In the genomic region with DNA sequence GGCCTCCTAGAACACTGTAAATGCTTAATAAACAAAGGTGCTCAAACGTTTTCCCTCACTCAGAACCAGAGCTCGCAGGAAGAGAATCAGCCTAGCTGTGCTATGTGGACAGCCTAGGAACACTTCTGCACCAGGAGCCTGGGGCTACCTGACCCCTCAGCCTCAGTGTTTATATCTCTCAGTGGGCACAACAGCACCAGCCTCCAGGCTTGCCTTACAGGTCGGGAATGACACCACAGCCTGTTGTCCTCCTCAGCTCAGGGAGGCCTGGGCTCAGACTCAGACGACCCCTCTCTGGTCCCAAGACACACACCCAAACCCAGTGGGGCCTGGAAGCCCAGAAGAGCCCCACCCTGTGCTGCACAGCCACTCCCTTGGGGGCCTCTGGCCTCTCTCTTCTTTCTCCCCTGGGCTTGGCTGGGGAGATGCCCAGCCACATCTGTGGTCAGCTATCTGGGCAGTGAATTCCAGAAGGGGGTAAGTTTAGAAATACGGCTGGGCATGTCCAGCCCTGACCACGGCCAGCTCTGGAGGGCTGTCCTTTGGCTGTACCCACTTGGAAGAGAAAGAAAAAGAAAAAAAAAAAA, we compare ENCODE assay signal across 21 cellular contexts. TPM values are rescaled to one million over a fixed set of nuclear protein-coding genes. Genes with fewer than 3 reads are reported as not detected.
A peak's percentile ranks its signal among the peaks of the same experiment; 100 is the strongest.
DNase-seq lines count a peak whose midpoint lies in the region; ATAC-seq and TF ChIP-seq lines count a peak whose summit lies in the region.
"Had no signal": no experiment of that assay in that cellular context is flagged by ENCODE, and none has a peak within 500 bp of the region (broad histone marks: within the 10 kb centered on the region; RNA-seq: fewer than 3 reads in every experiment).

No MANE protein-coding gene starts in this region.

- no peaks in the 10 kb centered on the region for H3K9me3 Mint-ChIP-seq in T-cell
- peaks cover 10% of the 10 kb centered on the region for H3K9me3 Mint-ChIP-seq in glutamatergic neuron (ENCODE audit: unreplicated experiment)
- H3K9me3 Mint-ChIP-seq: activated CD4-positive, alpha-beta memory T cell treated with anti-CD3 and anti-CD28 coated beads for 36 hours; activated naive CD4-positive, alpha-beta T cell treated with anti-CD3 and anti-CD28 coated beads, Interleukin-2, amount 50 U/mL, for 24 hours; activated T-cell treated with anti-CD3 and anti-CD28 coated beads, Interleukin-2, amount 50 U/mL, for 24 hours; mesothelial cell of epicardium; T-helper 1 cell treated with Interleukin-12 subunit alpha and Interleukin-12 subunit beta and Interleukin-4 antibody, amounts not matched to agents 30 μg/mL and 1 μg/mL, for 36 hours had no signal

- H3K27ac ChIP-seq in gastrocnemius medialis (peak overlapping the region; percentile 89 to 95 (median 92)), colonic mucosa (no peak overlapping the region)
- H3K27ac ChIP-seq: brain microvascular endothelial cell, WERI-Rb-1 had no signal

- H3K27ac Mint-ChIP-seq in T-cell (peak overlapping the region; percentile 59 to 72), glutamatergic neuron (ENCODE audit: unreplicated experiment) (peak overlapping the region; percentile 98)
- H3K27ac Mint-ChIP-seq: activated CD4-positive, alpha-beta memory T cell treated with anti-CD3 and anti-CD28 coated beads for 36 hours; activated naive CD4-positive, alpha-beta T cell treated with anti-CD3 and anti-CD28 coated beads, Interleukin-2, amount 50 U/mL, for 24 hours; activated T-cell treated with anti-CD3 and anti-CD28 coated beads, Interleukin-2, amount 50 U/mL, for 24 hours; H9; mesothelial cell of epicardium; T-helper 1 cell treated with Interleukin-12 subunit alpha and Interleukin-12 subunit beta and Interleukin-4 antibody, amounts not matched to agents 30 μg/mL and 1 μg/mL, for 36 hours had no signal

- peak overlapping the region in 2 of 4 donors; percentile 1 to 15 for H3K4me3 ChIP-seq in gastrocnemius medialis
- H3K4me3 ChIP-seq in colonic mucosa = no peak overlapping the region
- H3K4me3 ChIP-seq: GM12878, K562 had no signal

- in situ Hi-C loops in gastrocnemius medialis (cut with MboI; ENCODE audit: low sequenced_read_pairs in 4 of 4) = no loop called here

- TF ChIP-seq CTCF in glutamatergic neuron (IDR thresholded peaks at IDR 0.05; ENCODE audit: partially characterized antibody, unreplicated experiment) (no peak), gastrocnemius medialis (IDR thresholded peaks at IDR 0.05 in 4 of 5, conservative IDR thresholded peaks at IDR 0.05 in 1 of 5) (no peak), colonic mucosa (IDR thresholded peaks at IDR 0.05) (no peak)

- TF ChIP-seq POLR2A in gastrocnemius medialis (IDR thresholded peaks at IDR 0.05) = no peak

- peak overlapping the region in 1 of 3 donors; percentile 22 for H3K4me3 Mint-ChIP-seq in T-cell
- peak overlapping the region; percentile 74 for H3K4me3 Mint-ChIP-seq in glutamatergic neuron (ENCODE audit: unreplicated experiment)
- H3K4me3 Mint-ChIP-seq: activated CD4-positive, alpha-beta memory T cell treated with anti-CD3 and anti-CD28 coated beads for 36 hours; activated T-cell treated with anti-CD3 and anti-CD28 coated beads, Interleukin-2, amount 50 U/mL, for 24 hours; H9; T-helper 1 cell treated with Interleukin-12 subunit alpha and Interleukin-12 subunit beta and Interleukin-4 antibody, amounts not matched to agents 30 μg/mL and 1 μg/mL, for 36 hours had no signal

- no peaks in the 10 kb centered on the region for H3K27me3 Mint-ChIP-seq in T-cell
- H3K27me3 Mint-ChIP-seq in glutamatergic neuron (ENCODE audit: unreplicated experiment) = peaks cover 17% of the 10 kb centered on the region
- H3K27me3 Mint-ChIP-seq: activated CD4-positive, alpha-beta memory T cell treated with anti-CD3 and anti-CD28 coated beads for 36 hours; activated naive CD4-positive, alpha-beta T cell treated with anti-CD3 and anti-CD28 coated beads, Interleukin-2, amount 50 U/mL, for 24 hours; activated T-cell treated with anti-CD3 and anti-CD28 coated beads, Interleukin-2, amount 50 U/mL, for 24 hours had no signal

- H3K9ac ChIP-seq in colonic mucosa (ENCODE audit: low read depth in 2 of 2, low read length in 2 of 2) = no peak overlapping the region

- no peaks in the 10 kb centered on the region for H3K9me3 ChIP-seq in gastrocnemius medialis
- no peaks in the 10 kb centered on the region for H3K9me3 ChIP-seq in colonic mucosa

- H3K36me3 ChIP-seq in gastrocnemius medialis (no peaks in the 10 kb centered on the region), colonic mucosa (no peaks in the 10 kb centered on the region)
- H3K36me3 ChIP-seq: brain microvascular endothelial cell, WERI-Rb-1 had no signal

- no peaks in the 10 kb centered on the region for H3K27me3 ChIP-seq in gastrocnemius medialis
- no peaks in the 10 kb centered on the region for H3K27me3 ChIP-seq in colonic mucosa
- H3K27me3 ChIP-seq: brain microvascular endothelial cell had no signal

- POLR2A ChIA-PET in T-cell (lab: Charles Lee) = no interaction called here

- ATAC-seq in T-cell (replicated peaks in 1 of 4) (no peak), gastrocnemius medialis (peak in 1 of 2 donors; percentile 16)
- ATAC-seq: GM12878 had no signal

- intact Hi-C loops in gastrocnemius medialis (cut with DNase I; ENCODE audit: low total_unique reads) (loop anchor here (2.0 kb wide), 1 partner anchor 38 kb away; no protein-coding TSS in a partner anchor), colonic mucosa (cut with DNase I) (no loop called here)

- H3K4me1 Mint-ChIP-seq in T-cell (peaks cover 45 to 48% (median 47%) of the 10 kb centered on the region in 3 donors), glutamatergic neuron (ENCODE audit: low read depth, unreplicated experiment) (peaks cover 23% of the 10 kb centered on the region)

- H3K4me1 ChIP-seq in gastrocnemius medialis = peaks cover 63 to 72% of the 10 kb centered on the region in 2 donors
- peaks cover 4% of the 10 kb centered on the region for H3K4me1 ChIP-seq in colonic mucosa

- peaks cover 4% of the 10 kb centered on the region for H3K36me3 Mint-ChIP-seq in T-cell
- H3K36me3 Mint-ChIP-seq in glutamatergic neuron (ENCODE audit: unreplicated experiment) = no peaks in the 10 kb centered on the region
- H3K36me3 Mint-ChIP-seq: activated CD4-positive, alpha-beta memory T cell treated with anti-CD3 and anti-CD28 coated beads for 36 hours; activated naive CD4-positive, alpha-beta T cell treated with anti-CD3 and anti-CD28 coated beads, Interleukin-2, amount 50 U/mL, for 24 hours; mesothelial cell of epicardium had no signal

- CTCF ChIA-PET in T-cell (lab: Charles Lee) = no interaction called here

- peak; percentile 59 for DNase-seq in ELF-1 (ENCODE audit: low read depth, low spot score)
- DNase-seq in T-cell = no peak
- no peak for DNase-seq in glutamatergic neuron
- peak in 1 of 2 donors; percentile 51 for DNase-seq in gastrocnemius medialis
- DNase-seq in SKM-1 treated with dmso at 0.1 percent for 144 hours (lab: John Stamatoyannopoulos, UW; ENCODE audit: unreplicated experiment) = no peak
- no peak for DNase-seq in inferior parietal cortex (ENCODE audit: extremely low spot score)
- DNase-seq in colonic mucosa = no peak
- DNase-seq: activated CD4-positive, alpha-beta memory T cell treated with anti-CD3 and anti-CD28 coated beads for 36 hours; activated T-cell treated with anti-CD3 and anti-CD28 coated beads, Interleukin-2, amount 50 U/mL, for 24 hours; brain microvascular endothelial cell; H9; kidney; NCI-H2081; NCI-H510A; stimulated activated CD4-positive, alpha-beta T cell treated with anti-CD3 and anti-CD28 coated beads, Interleukin-4, amount 100 ng/mL, for 1 hour; WERI-Rb-1 had no signal

RNA-seq across cellular contexts. Expression of a gene that starts 2.4 kb away (rescaled TPM):
- total RNA-seq in T-cell (10 to 100 TPM in 2 of 5 donors, 1 to 10 TPM in 3; 7.2 to 11.1 (median 9.6) TPM), glutamatergic neuron (ENCODE audit: unreplicated experiment) (45.9 TPM), gastrocnemius medialis (10 to 100 TPM; 10.1 to 21.2 (median 15.5) TPM), colonic mucosa (1 to 10 TPM; 1.8 to 5.2 TPM)

RNA-seq across cellular contexts. Expression of a gene that starts 33.7 kb away (rescaled TPM):
- total RNA-seq in T-cell (10 to 100 TPM; 36.9 to 61.3 (median 57.1) TPM), glutamatergic neuron (ENCODE audit: unreplicated experiment) (38.0 TPM), gastrocnemius medialis (100 to 1,000 TPM in 1 of 4 donors, 10 to 100 TPM in 3; 15.7 to 170 (median 63.8) TPM), colonic mucosa (10 to 100 TPM; 64.5 to 67.1 TPM)

RNA-seq across cellular contexts. Expression of a gene that starts 36.9 kb away (rescaled TPM):
- 10 to 100 TPM; 12.9 to 22.9 (median 20.0) TPM for total RNA-seq in T-cell
- 26.0 TPM for total RNA-seq in glutamatergic neuron (ENCODE audit: unreplicated experiment)
- 100 to 1,000 TPM in 2 of 4 donors, 10 to 100 TPM in 2; 70.6 to 131 (median 90.9) TPM for total RNA-seq in gastrocnemius medialis
- 10 to 100 TPM; 28.6 to 44.8 TPM for total RNA-seq in colonic mucosa
